Comparison of ENCODE assay signal across 20 cellular contexts in genomic region chr11:62778441-62778840, GRCh38. TPM values are rescaled to one million over a fixed set of nuclear protein-coding genes. Genes with fewer than 3 reads are reported as not detected.
DNase-seq lines count a peak whose midpoint lies in the region; ATAC-seq, FAIRE-seq and TF ChIP-seq lines count a peak whose summit lies in the region.
"Had no signal": no experiment of that assay in that cellular context is flagged by ENCODE, and none has a peak within 500 bp of the region (broad histone marks: within the 10 kb centered on the region; RNA-seq: fewer than 3 reads in every experiment).

No MANE protein-coding gene starts in this region.

- H3K9me3 ChIP-seq in A549 (no peaks in the 10 kb centered on the region), astrocyte (ENCODE audit: insufficient read depth, low read depth, low read length) (no peaks in the 10 kb centered on the region)
- no peaks in the 10 kb centered on the region for H3K9me3 ChIP-seq in CD8-positive, alpha-beta memory T cell (ENCODE audit: low read length)

- peaks cover 3 to 15% (median 13%) of the 10 kb centered on the region in 3 donors for H3K4me1 Mint-ChIP-seq in CD8-positive, alpha-beta memory T cell
- peaks cover 4% of the 10 kb centered on the region for H3K4me1 Mint-ChIP-seq in astrocyte (ENCODE audit: low read depth, unreplicated experiment)
- peaks cover 12% of the 10 kb centered on the region for H3K4me1 Mint-ChIP-seq in CD14-positive monocyte

- TF ChIP-seq POLR2A in A549 (IDR thresholded peaks at IDR 0.05; ENCODE audit: low read length): no peak

- H3K4me1 ChIP-seq in A549 (no peaks in the 10 kb centered on the region), astrocyte (ENCODE audit: insufficient read depth, low read length) (no peaks in the 10 kb centered on the region)
- no peaks in the 10 kb centered on the region for H3K4me1 ChIP-seq in CD8-positive, alpha-beta memory T cell (ENCODE audit: insufficient read depth, low read length)

- H3K9me3 Mint-ChIP-seq in CD8-positive, alpha-beta memory T cell: no peaks in the 10 kb centered on the region
- H3K9me3 Mint-ChIP-seq in astrocyte (ENCODE audit: unreplicated experiment): no peaks in the 10 kb centered on the region
- peaks cover 0 to 7% (median 2%) of the 10 kb centered on the region in 7 donors for H3K9me3 Mint-ChIP-seq in CD14-positive monocyte
- H3K9me3 Mint-ChIP-seq: activated naive CD4-positive, alpha-beta T cell treated with anti-CD3 and anti-CD28 coated beads, Interleukin-2, amount 50 U/mL, for 24 hours had no signal

- H3K79me2 ChIP-seq in astrocyte (ENCODE audit: insufficient read depth, low read length): peaks cover 4% of the 10 kb centered on the region

- peaks cover 11% of the 10 kb centered on the region for H3K36me3 ChIP-seq in CD8-positive, alpha-beta memory T cell (ENCODE audit: insufficient read depth, low read length)
- peaks cover 18% of the 10 kb centered on the region for H3K36me3 ChIP-seq in astrocyte (ENCODE audit: insufficient read depth, low read length)

- H3K9ac ChIP-seq in astrocyte (ENCODE audit: low read length): no peak overlapping the region

- peak; percentile 25 to 27; a peak in 3 of 6 replicates for ATAC-seq in A549
- ATAC-seq: K562 had no signal

- FAIRE-seq in A549 (lab: Jason Lieb, UNC) (no peak), astrocyte (lab: Jason Lieb, UNC) (no peak)
- FAIRE-seq: colon, K562 had no signal

- no peak for TF ChIP-seq RAD21 in A549 (conservative IDR thresholded peaks at IDR 0.05 in 1 of 2, IDR thresholded peaks at IDR 0.05 in 1 of 2)

- no peak overlapping the region for H3K4me3 ChIP-seq in A549
- no peak overlapping the region for H3K4me3 ChIP-seq in CD8-positive, alpha-beta memory T cell (ENCODE audit: low read length)
- H3K4me3 ChIP-seq in astrocyte (ENCODE audit: insufficient read depth, low read depth, low read length): no peak overlapping the region
- H3K4me3 ChIP-seq: K562 had no signal

- CTCF ChIA-PET in A549 (lab: Yijun Ruan, JAX): interaction anchor here (2.3 to 13.8 kb wide), 2 partner anchors 9 kb away, joined by 7 to 211 read pairs; partner anchors contain the start of gene TMEM179B
- CTCF ChIA-PET in CD8-positive, alpha-beta memory T cell (lab: Charles Lee): no interaction called here

- no peaks in the 10 kb centered on the region for H3K27me3 ChIP-seq in CD8-positive, alpha-beta memory T cell (ENCODE audit: insufficient read depth, low read length, poor library complexity, severe bottlenecking)
- H3K27me3 ChIP-seq in astrocyte (ENCODE audit: insufficient read depth, low read length): no peaks in the 10 kb centered on the region
- H3K27me3 ChIP-seq: brain microvascular endothelial cell had no signal

- no peak for DNase-seq in A549 (ENCODE audit: low read depth in 1 of 2, low spot score in 1 of 2)
- no peak for DNase-seq in CD8-positive, alpha-beta memory T cell
- DNase-seq in astrocyte (ENCODE audit: low read depth): no peak
- DNase-seq in SKM-1 treated with dmso at 0.1 percent for 144 hours (lab: John Stamatoyannopoulos, UW; ENCODE audit: unreplicated experiment): no peak
- DNase-seq in CD14-positive monocyte (ENCODE audit: low spot score): no peak
- no peak for DNase-seq in AML-193 (lab: John Stamatoyannopoulos, UW)
- DNase-seq: brain microvascular endothelial cell; COR-L47; EL; mammary epithelial cell; MM.1S; NCI-H146; NCI-H2171; NCI-H526; nucleus accumbens; stimulated activated CD4-positive, alpha-beta T cell treated with anti-CD3 and anti-CD28 coated beads, Interleukin-4, amount 100 ng/mL, for 1 hour; trophoblast cell had no signal

- H3K36me3 Mint-ChIP-seq in CD8-positive, alpha-beta memory T cell: peaks cover 0 to 51% (median 7%) of the 10 kb centered on the region in 3 donors
- H3K36me3 Mint-ChIP-seq in astrocyte (ENCODE audit: low read depth, unreplicated experiment) (peaks cover 13% of the 10 kb centered on the region), CD14-positive monocyte (peaks cover 47 to 72% of the 10 kb centered on the region in 2 donors)
- H3K36me3 Mint-ChIP-seq: activated naive CD4-positive, alpha-beta T cell treated with anti-CD3 and anti-CD28 coated beads, Interleukin-2, amount 50 U/mL, for 24 hours had no signal

- intact Hi-C loops in CD14-positive monocyte (cut with micrococcal nuclease): no loop called here

- no peak overlapping the region for H2AFZ ChIP-seq in astrocyte (ENCODE audit: low read depth, low read length)

- no peaks in the 10 kb centered on the region for H4K20me1 ChIP-seq in astrocyte (ENCODE audit: insufficient read depth, low read length)

- H3K27ac Mint-ChIP-seq in CD8-positive, alpha-beta memory T cell: peak overlapping the region in 4 of 8 donors; percentile 22 to 89 (median 67)
- peak overlapping the region; percentile 16 for H3K27ac Mint-ChIP-seq in astrocyte (ENCODE audit: unreplicated experiment)
- peak overlapping the region in 3 of 7 donors; percentile 37 to 74 (median 52) for H3K27ac Mint-ChIP-seq in CD14-positive monocyte
- H3K27ac Mint-ChIP-seq: activated naive CD4-positive, alpha-beta T cell treated with anti-CD3 and anti-CD28 coated beads, Interleukin-2, amount 50 U/mL, for 24 hours had no signal

- POLR2A ChIA-PET in A549 (lab: Yijun Ruan, JAX): interaction anchor here (0.9 kb wide), 1 partner anchor 114 kb away, joined by 3 read pairs; the partner anchor contains the start of genes C11orf98 and CSKMT
- POLR2A ChIA-PET in CD8-positive, alpha-beta memory T cell (lab: Charles Lee): no interaction called here

- peak overlapping the region in 4 of 7 donors; percentile 38 to 51 (median 46) for H3K4me3 Mint-ChIP-seq in CD8-positive, alpha-beta memory T cell
- H3K4me3 Mint-ChIP-seq in astrocyte (ENCODE audit: unreplicated experiment) (no peak overlapping the region), CD14-positive monocyte (no peak overlapping the region)
- H3K4me3 Mint-ChIP-seq: activated naive CD4-positive, alpha-beta T cell treated with anti-CD3 and anti-CD28 coated beads, Interleukin-2, amount 50 U/mL, for 24 hours had no signal

- no peaks in the 10 kb centered on the region for H3K27me3 Mint-ChIP-seq in CD8-positive, alpha-beta memory T cell
- no peaks in the 10 kb centered on the region for H3K27me3 Mint-ChIP-seq in astrocyte (ENCODE audit: low read depth, unreplicated experiment)
- H3K27me3 Mint-ChIP-seq in CD14-positive monocyte (ENCODE audit: low read depth in 3 of 3): peaks cover 0 to 1% (median 0%) of the 10 kb centered on the region in 3 donors
- H3K27me3 Mint-ChIP-seq: activated naive CD4-positive, alpha-beta T cell treated with anti-CD3 and anti-CD28 coated beads, Interleukin-2, amount 50 U/mL, for 24 hours had no signal

- no peak overlapping the region for H3K27ac ChIP-seq in A549
- no peak overlapping the region for H3K27ac ChIP-seq in CD8-positive, alpha-beta memory T cell (ENCODE audit: low read depth, low read length)
- no peak overlapping the region for H3K27ac ChIP-seq in astrocyte (ENCODE audit: low read depth, low read length)
- H3K27ac ChIP-seq: brain microvascular endothelial cell had no signal

- 94% methylated on average over 3 of the region's 3 CpGs for WGBS in A549 (ENCODE audit: missing lambda C conversion rate)

- TF ChIP-seq CTCF in A549 (IDR thresholded peaks at IDR 0.05): no peak
- no peak for TF ChIP-seq CTCF in astrocyte (IDR thresholded peaks at IDR 0.05; ENCODE audit: insufficient read depth, low read depth, low read length)
- TF ChIP-seq CTCF in CD14-positive monocyte (IDR thresholded peaks at IDR 0.05): no peak

- no peak for TF ChIP-seq EP300 in A549 (IDR thresholded peaks at IDR 0.05)

- H3K4me2 ChIP-seq in A549 (no peak overlapping the region), astrocyte (ENCODE audit: low read length) (no peak overlapping the region)

RNA-seq across cellular contexts. Expression of gene TAF6L, which starts 7.2 kb away (rescaled TPM):
- polyA plus RNA-seq in A549 (2011; rRNA removed) (14.0 and 17.5 TPM in 2 replicates), A549 (2017; fragmentation: RNase III; extraction: RNeasy Plus Mini Kit Qiagen cat#74134 plus additional on column Dnase treatment) (20.8 to 23.5 TPM (median 22.7 TPM) in 3 replicates), CD14-positive monocyte (1 to 10 TPM; 5.1 to 5.3 TPM)
- 21.2 and 24.5 TPM in 2 replicates for polyA plus RNA-seq in A549 (2012; cell fraction: cytosol; rRNA removed)
- 87.4 and 96.2 TPM in 2 replicates for polyA plus RNA-seq in A549 (2012; cell fraction: nucleus; rRNA removed)
- 21.0 and 26.0 TPM in 2 replicates for polyA minus RNA-seq in A549 (2011; rRNA and poly(A)+ RNA removed)
- total RNA-seq in CD8-positive, alpha-beta memory T cell: 10 to 100 TPM; 21.8 to 24.1 TPM
- 9.6 TPM for polyA plus RNA-seq in CD8-positive, alpha-beta memory T cell
- total RNA-seq in astrocyte: 14.7 and 15.1 TPM in 2 replicates

RNA-seq across cellular contexts. Expression of gene TMEM179B, which starts 8.8 kb away (rescaled TPM):
- polyA plus RNA-seq in A549 (2011; rRNA removed) (64.7 and 105 TPM in 2 replicates), A549 (2017; fragmentation: RNase III; extraction: RNeasy Plus Mini Kit Qiagen cat#74134 plus additional on column Dnase treatment) (57.6 to 64.4 TPM (median 62.8 TPM) in 3 replicates), CD14-positive monocyte (100 to 1,000 TPM; 220 to 236 TPM)
- 84.2 and 102 TPM in 2 replicates for polyA plus RNA-seq in A549 (2012; cell fraction: cytosol; rRNA removed)
- polyA plus RNA-seq in A549 (2012; cell fraction: nucleus; rRNA removed): 72.8 and 89.9 TPM in 2 replicates
- polyA minus RNA-seq in A549 (2011; rRNA and poly(A)+ RNA removed): 101 and 134 TPM in 2 replicates
- 10 to 100 TPM; 46.4 to 49.2 TPM for total RNA-seq in CD8-positive, alpha-beta memory T cell
- 135 TPM for polyA plus RNA-seq in CD8-positive, alpha-beta memory T cell
- total RNA-seq in astrocyte: 51.3 and 57.5 TPM in 2 replicates

RNA-seq across cellular contexts. Expression of gene TMEM223, which starts 13.4 kb away (rescaled TPM):
- polyA plus RNA-seq in A549 (2011; rRNA removed) (20.6 and 26.5 TPM in 2 replicates), A549 (2017; fragmentation: RNase III; extraction: RNeasy Plus Mini Kit Qiagen cat#74134 plus additional on column Dnase treatment) (20.1 to 24.3 TPM (median 23.5 TPM) in 3 replicates), CD14-positive monocyte (10 to 100 TPM; 19.6 to 20.4 TPM)
- 26.9 and 43.3 TPM in 2 replicates for polyA plus RNA-seq in A549 (2012; cell fraction: cytosol; rRNA removed)
- polyA plus RNA-seq in A549 (2012; cell fraction: nucleus; rRNA removed): 21.7 and 25.3 TPM in 2 replicates
- polyA minus RNA-seq in A549 (2011; rRNA and poly(A)+ RNA removed): 9.0 and 10.3 TPM in 2 replicates
- 10 to 100 TPM; 13.0 to 14.6 TPM for total RNA-seq in CD8-positive, alpha-beta memory T cell
- 56.0 TPM for polyA plus RNA-seq in CD8-positive, alpha-beta memory T cell
- 7.8 and 11.3 TPM in 2 replicates for total RNA-seq in astrocyte

RNA-seq across cellular contexts. Expression of gene POLR2G, which starts 17.1 kb away (rescaled TPM):
- polyA plus RNA-seq in A549 (2011; rRNA removed) (308 and 324 TPM in 2 replicates), A549 (2017; fragmentation: RNase III; extraction: RNeasy Plus Mini Kit Qiagen cat#74134 plus additional on column Dnase treatment) (186 to 199 TPM (median 188 TPM) in 3 replicates), CD14-positive monocyte (100 to 1,000 TPM; 231 to 243 TPM)
- polyA plus RNA-seq in A549 (2012; cell fraction: cytosol; rRNA removed): 253 and 265 TPM in 2 replicates
- polyA plus RNA-seq in A549 (2012; cell fraction: nucleus; rRNA removed): 117 and 169 TPM in 2 replicates
- polyA minus RNA-seq in A549 (2011; rRNA and poly(A)+ RNA removed): 217 and 261 TPM in 2 replicates
- 100 to 1,000 TPM; 151 to 160 TPM for total RNA-seq in CD8-positive, alpha-beta memory T cell
- 272 TPM for polyA plus RNA-seq in CD8-positive, alpha-beta memory T cell
- total RNA-seq in astrocyte: 88.3 and 89.1 TPM in 2 replicates

RNA-seq across cellular contexts. Expression of gene ZBTB3, which starts 24.5 kb away (rescaled TPM):
- 3.0 and 3.1 TPM in 2 replicates for polyA plus RNA-seq in A549 (2011; rRNA removed)
- polyA plus RNA-seq in A549 (2012; cell fraction: cytosol; rRNA removed): 1.5 and 2.1 TPM in 2 replicates
- 2.5 and 3.1 TPM in 2 replicates for polyA plus RNA-seq in A549 (2012; cell fraction: nucleus; rRNA removed)
- polyA plus RNA-seq in A549 (2017; fragmentation: RNase III; extraction: RNeasy Plus Mini Kit Qiagen cat#74134 plus additional on column Dnase treatment): 1.4 to 2.2 TPM (median 2.0 TPM) in 3 replicates
- polyA minus RNA-seq in A549 (2011; rRNA and poly(A)+ RNA removed): 11.3 and 11.5 TPM in 2 replicates
- total RNA-seq in CD8-positive, alpha-beta memory T cell: 10 to 100 TPM in 1 of 2 experiments, 1 to 10 TPM in 1; 9.4 to 11.6 TPM
- 3.5 TPM for polyA plus RNA-seq in CD8-positive, alpha-beta memory T cell
- total RNA-seq in astrocyte: 11.0 and 11.2 TPM in 2 replicates
- 1 to 10 TPM; 1.7 to 2.0 TPM for polyA plus RNA-seq in CD14-positive monocyte

Comparison
In these comparisons a context has a peak if more than half of its experiments do, and no peak if none do; other contexts are left out.
1. H3K4me3 Mint-ChIP-seq: peak in CD8-positive, alpha-beta memory T cell (4 of 7); none in astrocyte (single experiment) and CD14-positive monocyte (0 of 2).